8 cellular contexts compared by ENCODE assay signal in the genomic region with DNA sequence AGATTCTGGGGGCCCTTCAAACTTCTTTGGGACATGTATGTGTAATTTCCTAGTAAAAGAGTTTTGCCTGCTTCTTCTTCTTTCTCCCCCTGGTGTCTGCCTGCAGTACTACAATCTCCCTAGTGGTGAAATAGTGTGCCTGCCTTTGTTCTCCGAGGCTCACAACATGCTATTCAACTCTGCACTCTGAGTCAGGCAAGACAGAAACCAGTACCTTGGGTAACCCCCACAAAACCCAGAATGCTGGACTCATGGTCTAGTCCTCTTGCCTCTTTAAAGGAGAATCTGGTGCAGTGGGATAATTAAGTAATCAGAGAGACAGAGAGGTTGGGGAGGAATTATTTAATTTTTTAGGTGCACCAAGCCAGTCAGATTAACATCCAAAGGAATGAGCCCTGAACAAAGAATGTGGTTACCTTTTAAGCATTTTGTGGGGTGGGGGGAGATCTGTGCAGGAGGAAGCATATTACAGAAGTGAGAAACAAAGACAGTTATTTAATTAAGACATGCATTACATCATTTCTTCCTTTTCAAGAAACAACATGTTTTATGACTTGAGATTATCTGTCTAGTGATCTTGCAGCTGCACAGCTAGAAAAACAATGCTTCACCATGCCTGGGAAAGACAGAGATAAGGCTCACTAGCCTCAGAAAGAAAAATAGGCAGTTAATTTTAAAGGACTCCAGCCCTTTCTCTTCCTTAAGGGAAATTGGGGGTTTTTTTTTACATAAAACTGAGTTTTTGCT. TPM values are rescaled to one million over a fixed set of nuclear protein-coding genes. Genes with fewer than 3 reads are reported as not detected.
DNase-seq lines count a peak whose midpoint lies in the region; ATAC-seq and TF ChIP-seq lines count a peak whose summit lies in the region.

No MANE protein-coding gene starts in this region.

- no peak overlapping the region for H3K27ac ChIP-seq in SK-N-SH (ENCODE audit: low read depth in 2 of 2, low read length in 1 of 2)

- no peaks in the 10 kb centered on the region for H3F3A ChIP-seq in SK-N-SH (replicated peaks; ENCODE audit: insufficient read depth)

- no peak for TF ChIP-seq EP300 in SK-N-SH (IDR thresholded peaks at IDR 0.05; ENCODE audit: borderline replicate concordance in 1 of 2, low read depth in 1 of 2, low read length in 1 of 2)

- 0% methylated on average over 1 of the region's 1 CpG for WGBS in SK-N-SH (ENCODE audit: low lambda C conversion rate)

- DNase-seq in Daoy (ENCODE audit: low read depth) (peak; percentile 69), HuH-7 (ENCODE audit: low spot score) (peak; percentile 46), SK-N-SH (peak; percentile 52), hepatic stellate cell (ENCODE audit: low spot score) (peak; percentile 27), NCI-H2227 treated with DMSO at 0.1 percent for 48 hours (lab: John Stamatoyannopoulos, UW) (no peak)
- no peak for DNase-seq in activated naive CD8-positive, alpha-beta T cell treated with anti-CD3 and anti-CD28 coated beads, Interleukin-2, amount 10 ng/mL, durations not matched to agents 7 days and 5 days
- peak; percentile 44 to 80 (median 60) for DNase-seq in stimulated activated CD4-positive, alpha-beta T cell treated with anti-CD3 and anti-CD28 coated beads, Interleukin-12 subunit alpha, Interleukin-12 subunit beta, amount 100 ng/mL, for 48 hours (ENCODE audit: low read depth in 2 of 3, low spot score in 1 of 3)

- H3K9me3 ChIP-seq in SK-N-SH, result no peaks in the 10 kb centered on the region

- H2AFZ ChIP-seq in SK-N-SH (ENCODE audit: low read depth), result no peak overlapping the region

- H3K36me3 ChIP-seq in SK-N-SH (replicated peaks in 1 of 2; ENCODE audit: control insufficient read depth in 1 of 2, insufficient read depth in 2 of 2, low read length in 1 of 2), result no peaks in the 10 kb centered on the region

- H3K27ac Mint-ChIP-seq in activated naive CD8-positive, alpha-beta T cell treated with anti-CD3 and anti-CD28 coated beads, Interleukin-2, amount 10 ng/mL, durations not matched to agents 7 days and 5 days, result no peak overlapping the region

- H3K27me3 ChIP-seq in SK-N-SH (ENCODE audit: insufficient read depth), result no peaks in the 10 kb centered on the region

- H3K9me3 Mint-ChIP-seq in activated naive CD8-positive, alpha-beta T cell treated with anti-CD3 and anti-CD28 coated beads, Interleukin-2, amount 10 ng/mL, durations not matched to agents 7 days and 5 days, result peaks cover 3% of the 10 kb centered on the region

- no peaks in the 10 kb centered on the region for H3K79me2 ChIP-seq in SK-N-SH (ENCODE audit: insufficient read depth)

- CTCF ChIA-PET in SK-N-SH (lab: Yijun Ruan, JAX), result interaction anchor here (0.6 to 1.6 kb wide), 13 partner anchors 9 to 382 kb away, joined by 3 to 8 read pairs (median 3); partner anchors contain the start of gene MS4A6A

- POLR2A ChIA-PET in SK-N-SH (lab: Yijun Ruan, JAX), result no interaction called here
- POLR2A ChIA-PET in activated naive CD8-positive, alpha-beta T cell treated with anti-CD3 and anti-CD28 coated beads, Interleukin-2, amount 10 ng/mL, durations not matched to agents 7 days and 5 days (lab: Charles Lee), result no interaction called here

- no peaks in the 10 kb centered on the region for H3K9me2 ChIP-seq in SK-N-SH

- peak; percentile 76 for ATAC-seq in GM21423 (IDR thresholded peaks at IDR 0.05; ENCODE audit: unreplicated experiment)
- ATAC-seq in activated naive CD8-positive, alpha-beta T cell treated with anti-CD3 and anti-CD28 coated beads, Interleukin-2, amount 10 ng/mL, durations not matched to agents 7 days and 5 days (ENCODE audit: low read depth), result peak; percentile 71

- peak overlapping the region in 1 of 2 experiments; percentile 6; a peak in 1 of 4 replicates for H3K4me3 ChIP-seq in SK-N-SH (ENCODE audit: low read depth in 2 of 2, low read length in 1 of 2)

- no peak overlapping the region for H3K4me3 Mint-ChIP-seq in activated naive CD8-positive, alpha-beta T cell treated with anti-CD3 and anti-CD28 coated beads, Interleukin-2, amount 10 ng/mL, durations not matched to agents 7 days and 5 days

- TF ChIP-seq CTCF in SK-N-SH (IDR thresholded peaks at IDR 0.05), result peak; percentile 85

- H3K27me3 Mint-ChIP-seq in activated naive CD8-positive, alpha-beta T cell treated with anti-CD3 and anti-CD28 coated beads, Interleukin-2, amount 10 ng/mL, durations not matched to agents 7 days and 5 days, result peaks cover 3% of the 10 kb centered on the region

- no peaks in the 10 kb centered on the region for H3K4me1 ChIP-seq in SK-N-SH (ENCODE audit: control insufficient read depth in 1 of 2, insufficient read depth in 2 of 2, low read depth in 1 of 2, low read length in 1 of 2)

- no peak overlapping the region for H3K9ac ChIP-seq in SK-N-SH

- peak; percentile 59 for TF ChIP-seq RAD21 in SK-N-SH (IDR thresholded peaks at IDR 0.05; ENCODE audit: low read length)

- H3K4me1 Mint-ChIP-seq in activated naive CD8-positive, alpha-beta T cell treated with anti-CD3 and anti-CD28 coated beads, Interleukin-2, amount 10 ng/mL, durations not matched to agents 7 days and 5 days, result peaks cover 7% of the 10 kb centered on the region

- no peaks in the 10 kb centered on the region for H4K20me1 ChIP-seq in SK-N-SH (ENCODE audit: insufficient read depth)

- H3K4me2 ChIP-seq in SK-N-SH, result no peak overlapping the region

- peaks cover 1% of the 10 kb centered on the region for H3K36me3 Mint-ChIP-seq in activated naive CD8-positive, alpha-beta T cell treated with anti-CD3 and anti-CD28 coated beads, Interleukin-2, amount 10 ng/mL, durations not matched to agents 7 days and 5 days

TF ChIP-seq in SK-N-SH, 30 proteins besides CTCF, POLR2A, EP300 and RAD21:
- TF ChIP-seq PBX3 (IDR thresholded peaks at IDR 0.05) (no peak), NFIC (IDR thresholded peaks at IDR 0.05; ENCODE audit: borderline replicate concordance) (no peak), NRF1 (IDR thresholded peaks at IDR 0.05; ENCODE audit: low read depth, low read length) (no peak), SMC3 (IDR thresholded peaks at IDR 0.05; ENCODE audit: low read depth, low read length) (peak; percentile 67), REST (IDR thresholded peaks at IDR 0.05; ENCODE audit: low read depth, low read length) (no peak), GABPA (IDR thresholded peaks at IDR 0.05; ENCODE audit: low read depth) (no peak)

RNA-seq across cellular contexts. Expression of gene MS4A6A, which starts 11.0 kb away (rescaled TPM):
- not detected in 2 replicates for total RNA-seq in Daoy (2014; rRNA removed; shearing (Covaris generic))
- polyA plus RNA-seq in SK-N-SH (2012; rRNA removed), result not detected in 2 replicates
- polyA plus RNA-seq in SK-N-SH (2012; cell fraction: cytosol; rRNA removed), result not detected in 2 replicates
- polyA plus RNA-seq in SK-N-SH (2012; cell fraction: nucleus; rRNA removed), result 0.12 and 0.27 TPM in 2 replicates
- total RNA-seq in activated naive CD8-positive, alpha-beta T cell treated with anti-CD3 and anti-CD28 coated beads, Interleukin-2, amount 10 ng/mL, durations not matched to agents 7 days and 5 days, result 1 to 10 TPM in 1 of 2 experiments, under 1 TPM in 1; 0.55 to 1.2 TPM

RNA-seq across cellular contexts. Expression of gene MS4A4E, which starts 49.1 kb away (rescaled TPM):
- not detected in 2 replicates for total RNA-seq in Daoy (2014; rRNA removed; shearing (Covaris generic))
- polyA plus RNA-seq in SK-N-SH (2012; rRNA removed), result not detected in 2 replicates
- not detected in 2 replicates for polyA plus RNA-seq in SK-N-SH (2012; cell fraction: cytosol; rRNA removed)
- 0.06 TPM in 1 of 2 replicates, not detected in the other for polyA plus RNA-seq in SK-N-SH (2012; cell fraction: nucleus; rRNA removed)
- total RNA-seq in activated naive CD8-positive, alpha-beta T cell treated with anti-CD3 and anti-CD28 coated beads, Interleukin-2, amount 10 ng/mL, durations not matched to agents 7 days and 5 days, result not detected

Comparison
In these comparisons a context has a peak if more than half of its experiments do, and no peak if none do; other contexts are left out.
1. DNase-seq: peak in Daoy (single experiment), HuH-7 (single experiment), SK-N-SH (single experiment), hepatic stellate cell (single experiment) and stimulated activated CD4-positive, alpha-beta T cell treated with anti-CD3 and anti-CD28 coated beads, Interleukin-12 subunit alpha, Interleukin-12 subunit beta, amount 100 ng/mL, for 48 hours (3 of 3); none in activated naive CD8-positive, alpha-beta T cell treated with anti-CD3 and anti-CD28 coated beads, Interleukin-2, amount 10 ng/mL, durations not matched to agents 7 days and 5 days (single experiment) and NCI-H2227 treated with DMSO at 0.1 percent for 48 hours (single experiment).